23 cellular contexts compared by ENCODE assay signal in genomic region chr12:10901427-10901826, GRCh38. TPM values are rescaled to one million over a fixed set of nuclear protein-coding genes. Genes with fewer than 3 reads are reported as not detected.
DNase-seq lines count a peak whose midpoint lies in the region; ATAC-seq, FAIRE-seq and TF ChIP-seq lines count a peak whose summit lies in the region.
"Had no signal": no experiment of that assay in that cellular context is flagged by ENCODE, and none has a peak within 500 bp of the region (broad histone marks: within the 10 kb centered on the region; RNA-seq: fewer than 3 reads in every experiment).

No MANE protein-coding gene starts in this region.

- peaks cover 2 to 14% of the 10 kb centered on the region in 2 donors for H3K36me3 Mint-ChIP-seq in CD14-positive monocyte
- peaks cover 22% of the 10 kb centered on the region for H3K36me3 Mint-ChIP-seq in activated CD8-positive, alpha-beta memory T cell treated with anti-CD3 and anti-CD28 coated beads, Interleukin-2, amount 10 ng/mL, durations not matched to agents 7 days and 5 days
- H3K36me3 Mint-ChIP-seq in activated T-cell treated with anti-CD3 and anti-CD28 coated beads, Interleukin-2, amount 50 U/mL, for 24 hours (ENCODE audit: low read depth): peaks cover 55% of the 10 kb centered on the region

- intact Hi-C loops in CD14-positive monocyte (cut with micrococcal nuclease): no loop called here

- CTCF ChIA-PET in activated CD8-positive, alpha-beta memory T cell treated with anti-CD3 and anti-CD28 coated beads, Interleukin-2, amount 10 ng/mL, durations not matched to agents 7 days and 5 days (lab: Charles Lee): no interaction called here

- no peaks in the 10 kb centered on the region for H3K27me3 ChIP-seq in bronchial epithelial cell (ENCODE audit: control insufficient read depth, insufficient read depth, low read length)
- H3K27me3 ChIP-seq: upper lobe of right lung had no signal

- no peaks in the 10 kb centered on the region for H3K36me3 ChIP-seq in bronchial epithelial cell (ENCODE audit: control insufficient read depth, insufficient read depth, low read length)
- H3K36me3 ChIP-seq: upper lobe of right lung had no signal

- peaks cover 2 to 40% (median 37%) of the 10 kb centered on the region in 7 donors for H3K9me3 Mint-ChIP-seq in CD14-positive monocyte
- H3K9me3 Mint-ChIP-seq in activated CD8-positive, alpha-beta memory T cell treated with anti-CD3 and anti-CD28 coated beads, Interleukin-2, amount 10 ng/mL, durations not matched to agents 7 days and 5 days (ENCODE audit: low read depth): peaks cover 14% of the 10 kb centered on the region
- peaks cover 28% of the 10 kb centered on the region for H3K9me3 Mint-ChIP-seq in activated T-cell treated with anti-CD3 and anti-CD28 coated beads, Interleukin-2, amount 50 U/mL, for 24 hours

- no peak overlapping the region for H3K4me3 Mint-ChIP-seq in CD14-positive monocyte
- H3K4me3 Mint-ChIP-seq in activated CD8-positive, alpha-beta memory T cell treated with anti-CD3 and anti-CD28 coated beads, Interleukin-2, amount 10 ng/mL, durations not matched to agents 7 days and 5 days: no peak overlapping the region
- H3K4me3 Mint-ChIP-seq in activated T-cell treated with anti-CD3 and anti-CD28 coated beads, Interleukin-2, amount 50 U/mL, for 24 hours: no peak overlapping the region
- H3K4me3 Mint-ChIP-seq: CD8-positive, alpha-beta T cell; dendritic cell treated with granulocyte-macrophage colony-stimulating factor and Interleukin-4, amounts not matched to agents 40 ng/mL and 50 ng/mL, for 4 days; natural killer cell had no signal

- H3K4me1 Mint-ChIP-seq in CD14-positive monocyte: no peaks in the 10 kb centered on the region
- no peaks in the 10 kb centered on the region for H3K4me1 Mint-ChIP-seq in activated CD8-positive, alpha-beta memory T cell treated with anti-CD3 and anti-CD28 coated beads, Interleukin-2, amount 10 ng/mL, durations not matched to agents 7 days and 5 days
- H3K4me1 Mint-ChIP-seq in activated T-cell treated with anti-CD3 and anti-CD28 coated beads, Interleukin-2, amount 50 U/mL, for 24 hours (ENCODE audit: low read depth): no peaks in the 10 kb centered on the region

- FAIRE-seq in bronchial epithelial cell (lab: Jason Lieb, UNC): no peak
- FAIRE-seq: TTC549 had no signal

- peak; percentile 22 for TF ChIP-seq CTCF in bronchial epithelial cell (IDR thresholded peaks at IDR 0.05; ENCODE audit: insufficient read depth, low read length, severe bottlenecking)
- TF ChIP-seq CTCF in CD14-positive monocyte (IDR thresholded peaks at IDR 0.05): no peak

- no peak for ATAC-seq in activated CD8-positive, alpha-beta memory T cell treated with anti-CD3 and anti-CD28 coated beads, Interleukin-2, amount 10 ng/mL, durations not matched to agents 7 days and 5 days
- ATAC-seq: CD8-positive, alpha-beta T cell; natural killer cell; upper lobe of right lung had no signal

- no peak overlapping the region for H3K27ac Mint-ChIP-seq in CD14-positive monocyte
- H3K27ac Mint-ChIP-seq in activated CD8-positive, alpha-beta memory T cell treated with anti-CD3 and anti-CD28 coated beads, Interleukin-2, amount 10 ng/mL, durations not matched to agents 7 days and 5 days: no peak overlapping the region
- no peak overlapping the region for H3K27ac Mint-ChIP-seq in activated T-cell treated with anti-CD3 and anti-CD28 coated beads, Interleukin-2, amount 50 U/mL, for 24 hours
- H3K27ac Mint-ChIP-seq: CD8-positive, alpha-beta T cell; dendritic cell treated with granulocyte-macrophage colony-stimulating factor and Interleukin-4, amounts not matched to agents 40 ng/mL and 50 ng/mL, for 4 days; natural killer cell had no signal

- DNase-seq in DMS53 (lab: John Stamatoyannopoulos, UW) (peak; percentile 65), M059J (ENCODE audit: low read depth) (peak; percentile 3), bronchial epithelial cell (ENCODE audit: low read depth) (peak; percentile 41), kidney tubule cell (ENCODE audit: low spot score) (peak; percentile 9), CD14-positive monocyte (ENCODE audit: low spot score) (no peak), RPMI8226 (no peak)
- DNase-seq in activated CD8-positive, alpha-beta memory T cell treated with anti-CD3 and anti-CD28 coated beads, Interleukin-2, amount 10 ng/mL, durations not matched to agents 7 days and 5 days: no peak
- no peak for DNase-seq in activated T-cell treated with anti-CD3 and anti-CD28 coated beads, Interleukin-2, amount 50 U/mL, for 24 hours
- DNase-seq: activated naive CD4-positive, alpha-beta T cell treated with anti-CD3 and anti-CD28 coated beads, Interleukin-2, amount 50 U/mL, for 16 hours; CD8-positive, alpha-beta T cell; HCEC 1CT; islet precursor cell; KBM-7; mesenchymal stem cell; natural killer cell; NCI-H1105 treated with DMSO at 0.1 percent for 48 hours; NCI-H748 treated with DMSO at 0.1 percent for 48 hours; posterior cingulate gyrus; upper lobe of right lung had no signal

- no peak overlapping the region for H3K4me3 ChIP-seq in bronchial epithelial cell (ENCODE audit: low read depth, low read length)
- H3K4me3 ChIP-seq: upper lobe of right lung had no signal

- H3K27me3 Mint-ChIP-seq in CD14-positive monocyte (ENCODE audit: low read depth in 3 of 3): peaks cover 0 to 1% (median 0%) of the 10 kb centered on the region in 3 donors
- H3K27me3 Mint-ChIP-seq in activated CD8-positive, alpha-beta memory T cell treated with anti-CD3 and anti-CD28 coated beads, Interleukin-2, amount 10 ng/mL, durations not matched to agents 7 days and 5 days: no peaks in the 10 kb centered on the region
- H3K27me3 Mint-ChIP-seq in activated T-cell treated with anti-CD3 and anti-CD28 coated beads, Interleukin-2, amount 50 U/mL, for 24 hours: no peaks in the 10 kb centered on the region
- H3K27me3 Mint-ChIP-seq: dendritic cell treated with granulocyte-macrophage colony-stimulating factor and Interleukin-4, amounts not matched to agents 40 ng/mL and 50 ng/mL, for 4 days had no signal

RNA-seq across cellular contexts. Expression of gene TAS2R13, which starts 7.9 kb away (rescaled TPM):
- total RNA-seq in M059J (2014; rRNA removed; shearing (Covaris generic)): not detected in 2 replicates
- total RNA-seq in bronchial epithelial cell: 0.38 and 1.1 TPM in 2 replicates
- not detected for polyA plus RNA-seq in CD14-positive monocyte
- 1 to 10 TPM in 1 of 2 experiments, under 1 TPM in 1; 0.45 to 1.3 TPM for total RNA-seq in activated CD8-positive, alpha-beta memory T cell treated with anti-CD3 and anti-CD28 coated beads, Interleukin-2, amount 10 ng/mL, durations not matched to agents 7 days and 5 days

RNA-seq across cellular contexts. Expression of gene PRH1, which starts 17.4 kb away (rescaled TPM):
- 3.6 and 14.5 TPM in 2 replicates for total RNA-seq in M059J (2014; rRNA removed; shearing (Covaris generic))
- total RNA-seq in bronchial epithelial cell: 13.3 and 13.7 TPM in 2 replicates
- 1 to 10 TPM; 1.9 to 2.9 TPM for polyA plus RNA-seq in CD14-positive monocyte
- 10 to 100 TPM; 13.5 to 23.0 TPM for total RNA-seq in activated CD8-positive, alpha-beta memory T cell treated with anti-CD3 and anti-CD28 coated beads, Interleukin-2, amount 10 ng/mL, durations not matched to agents 7 days and 5 days

RNA-seq across cellular contexts. Expression of gene PRH2, which starts 27.6 kb away (rescaled TPM):
- total RNA-seq in M059J (2014; rRNA removed; shearing (Covaris generic)): not detected in 2 replicates
- total RNA-seq in bronchial epithelial cell: 0.38 TPM in 1 of 2 replicates, not detected in the other
- not detected for polyA plus RNA-seq in CD14-positive monocyte
- under 1 TPM in 1 of 2 experiments, not detected in 1; 0.76 TPM for total RNA-seq in activated CD8-positive, alpha-beta memory T cell treated with anti-CD3 and anti-CD28 coated beads, Interleukin-2, amount 10 ng/mL, durations not matched to agents 7 days and 5 days
- total RNA-seq: CD8-positive, alpha-beta T cell; RPMI7951; skeletal muscle tissue; upper lobe of right lung had no signal

RNA-seq across cellular contexts. Expression of gene TAS2R14, which starts 37.6 kb away (rescaled TPM):
- 0.34 and 0.89 TPM in 2 replicates for total RNA-seq in M059J (2014; rRNA removed; shearing (Covaris generic))
- total RNA-seq in bronchial epithelial cell: 1.1 and 1.2 TPM in 2 replicates
- under 1 TPM; 0.53 to 0.61 TPM for polyA plus RNA-seq in CD14-positive monocyte
- total RNA-seq in activated CD8-positive, alpha-beta memory T cell treated with anti-CD3 and anti-CD28 coated beads, Interleukin-2, amount 10 ng/mL, durations not matched to agents 7 days and 5 days: 1 to 10 TPM; 1.5 to 1.8 TPM

RNA-seq across cellular contexts. Expression of gene PRR4, which starts 52.2 kb away (rescaled TPM):
- total RNA-seq in M059J (2014; rRNA removed; shearing (Covaris generic)): not detected in 2 replicates
- 0.53 TPM in 1 of 2 replicates, not detected in the other for total RNA-seq in bronchial epithelial cell
- not detected for polyA plus RNA-seq in CD14-positive monocyte
- 1 to 10 TPM; 1.3 to 2.2 TPM for total RNA-seq in activated CD8-positive, alpha-beta memory T cell treated with anti-CD3 and anti-CD28 coated beads, Interleukin-2, amount 10 ng/mL, durations not matched to agents 7 days and 5 days
- total RNA-seq: CD8-positive, alpha-beta T cell had no signal

Comparison
In these comparisons a context has a peak if more than half of its experiments do, and no peak if none do; other contexts are left out.
1. DNase-seq: peak in DMS53 (single experiment), M059J (single experiment), bronchial epithelial cell (single experiment) and kidney tubule cell (single experiment); none in CD14-positive monocyte (single experiment), activated CD8-positive, alpha-beta memory T cell treated with anti-CD3 and anti-CD28 coated beads, Interleukin-2, amount 10 ng/mL, durations not matched to agents 7 days and 5 days (single experiment), activated T-cell treated with anti-CD3 and anti-CD28 coated beads, Interleukin-2, amount 50 U/mL, for 24 hours (single experiment) and RPMI8226 (single experiment).